13 cellular contexts compared by ENCODE assay signal in genomic region chr21:41478319-41479177, GRCh38. TPM values are rescaled to one million over a fixed set of nuclear protein-coding genes. Genes with fewer than 3 reads are reported as not detected.
DNase-seq lines count a peak whose midpoint lies in the region; ATAC-seq, FAIRE-seq and TF ChIP-seq lines count a peak whose summit lies in the region.
"Had no signal": no experiment of that assay in that cellular context is flagged by ENCODE, and none has a peak within 500 bp of the region (broad histone marks: within the 10 kb centered on the region; RNA-seq: fewer than 3 reads in every experiment).

No MANE protein-coding gene starts in this region.

- H3K27me3 ChIP-seq in astrocyte (ENCODE audit: insufficient read depth, low read length) = no peaks in the 10 kb centered on the region
- H3K27me3 ChIP-seq in right lobe of liver = no peaks in the 10 kb centered on the region
- H3K27me3 ChIP-seq in thyroid gland = no peaks in the 10 kb centered on the region
- H3K27me3 ChIP-seq: SJSA1 had no signal

- H3K4me2 ChIP-seq in astrocyte (ENCODE audit: low read length) = no peak overlapping the region

- H3K27me3 Mint-ChIP-seq in astrocyte (ENCODE audit: low read depth, unreplicated experiment) = no peaks in the 10 kb centered on the region

- H3K9me3 ChIP-seq in astrocyte (ENCODE audit: insufficient read depth, low read depth, low read length) (no peaks in the 10 kb centered on the region), right lobe of liver (no peaks in the 10 kb centered on the region), thyroid gland (no peaks in the 10 kb centered on the region)
- H3K9me3 ChIP-seq: SJSA1 had no signal

- H4K20me1 ChIP-seq in astrocyte (ENCODE audit: insufficient read depth, low read length) = no peaks in the 10 kb centered on the region

- H3K9me3 Mint-ChIP-seq in astrocyte (ENCODE audit: unreplicated experiment) = no peaks in the 10 kb centered on the region
- H3K9me3 Mint-ChIP-seq: neural crest cell had no signal

- intact Hi-C loops in right lobe of liver (cut with DNase I) (no loop called here), thyroid gland (cut with DNase I) (no loop called here)

- H2AFZ ChIP-seq in astrocyte (ENCODE audit: low read depth, low read length) = no peak overlapping the region

- peak; percentile 29 for DNase-seq in NCI-H2107 treated with DMSO at 0.1 percent for 48 hours (lab: John Stamatoyannopoulos, UW; ENCODE audit: unreplicated experiment)
- DNase-seq in NCI-H2107 (lab: John Stamatoyannopoulos, UW) = no peak
- DNase-seq in astrocyte (ENCODE audit: low read depth) = peak; percentile 18
- no peak for DNase-seq in right lobe of liver
- DNase-seq in thyroid gland = peak in 1 of 2 donors; percentile 35
- no peak for DNase-seq in SKM-1 (lab: John Stamatoyannopoulos, UW; ENCODE audit: unreplicated experiment)
- DNase-seq: activated naive CD4-positive, alpha-beta T cell treated with Interleukin-2 at 50 U/mL for 16 hours; central memory CD4-positive, alpha-beta T cell had no signal

- WGBS in right lobe of liver (ENCODE audit: insufficient coverage, low coverage, low lambda C conversion rate, missing lambda C conversion rate) = 65% methylated on average over 10 of the region's 11 CpGs
- WGBS in thyroid gland, 2 donors = 77 to 83% methylated on average over 11 of the region's 11 CpGs

- H3K4me1 Mint-ChIP-seq in astrocyte (ENCODE audit: low read depth, unreplicated experiment) = peaks cover 44% of the 10 kb centered on the region

- TF ChIP-seq POLR2A in right lobe of liver (IDR thresholded peaks at IDR 0.05) = no peak
- TF ChIP-seq POLR2A in thyroid gland (IDR thresholded peaks at IDR 0.05) = no peak
- no peak for TF ChIP-seq POLR2A in GM18505 (IDR thresholded peaks at IDR 0.05; ENCODE audit: borderline replicate concordance, extremely low read depth, insufficient read depth, insufficient read length)

- H3K4me3 ChIP-seq in astrocyte (ENCODE audit: insufficient read depth, low read depth, low read length) (no peak overlapping the region), right lobe of liver (no peak overlapping the region), thyroid gland (replicated peaks in 1 of 3) (no peak overlapping the region)
- H3K4me3 ChIP-seq: SJSA1 had no signal

- H3K36me3 ChIP-seq in astrocyte (ENCODE audit: insufficient read depth, low read length) (no peaks in the 10 kb centered on the region), right lobe of liver (peaks cover 0 to 5% (median 3%) of the 10 kb centered on the region in 4 donors), thyroid gland (peaks cover 0 to 17% of the 10 kb centered on the region in 2 donors)
- H3K36me3 ChIP-seq: SJSA1 had no signal

- H3K27ac ChIP-seq in astrocyte (ENCODE audit: low read depth, low read length) = no peak overlapping the region
- peak overlapping the region in 1 of 3 donors; percentile 57 for H3K27ac ChIP-seq in right lobe of liver
- peak overlapping the region in 2 of 3 donors; percentile 37 to 49 for H3K27ac ChIP-seq in thyroid gland
- H3K27ac ChIP-seq: SJSA1 had no signal

- H3K4me3 Mint-ChIP-seq in astrocyte (ENCODE audit: unreplicated experiment) = peak overlapping the region; percentile 47
- H3K4me3 Mint-ChIP-seq: neural crest cell had no signal

- H3K9ac ChIP-seq in astrocyte (ENCODE audit: low read length) = no peak overlapping the region

- no peak overlapping the region for H3K27ac Mint-ChIP-seq in astrocyte (ENCODE audit: unreplicated experiment)

- H3K4me1 ChIP-seq in astrocyte (ENCODE audit: insufficient read depth, low read length) (peaks cover 11% of the 10 kb centered on the region), right lobe of liver (peaks cover 0 to 29% (median 13%) of the 10 kb centered on the region in 4 donors), thyroid gland (peaks cover 12 to 30% of the 10 kb centered on the region in 2 donors)

- peak in 3 of 4 donors; percentile 5 to 24 (median 5) for ATAC-seq in right lobe of liver
- ATAC-seq in GM18505 (IDR thresholded peaks at IDR 0.05; ENCODE audit: unreplicated experiment) = no peak
- no peak for ATAC-seq in GM18861 (IDR thresholded peaks at IDR 0.05; ENCODE audit: unreplicated experiment)

- H3K36me3 Mint-ChIP-seq in astrocyte (ENCODE audit: low read depth, unreplicated experiment) = no peaks in the 10 kb centered on the region

- FAIRE-seq in astrocyte (lab: Jason Lieb, UNC) = no peak
- FAIRE-seq: A204.1 had no signal

- H3K79me2 ChIP-seq in astrocyte (ENCODE audit: insufficient read depth, low read length) = no peaks in the 10 kb centered on the region

- TF ChIP-seq CTCF in astrocyte (IDR thresholded peaks at IDR 0.05; ENCODE audit: insufficient read depth, low read depth, low read length) (no peak), right lobe of liver (IDR thresholded peaks at IDR 0.05) (no peak), thyroid gland (IDR thresholded peaks at IDR 0.05) (no peak)

RNA-seq across cellular contexts. Expression of gene TMPRSS2, which starts 29.4 kb away (rescaled TPM):
- 0.84 and 0.89 TPM in 2 replicates for total RNA-seq in astrocyte
- 10 to 100 TPM; 19.3 to 53.7 (median 20.8) TPM for total RNA-seq in right lobe of liver
- 10 to 100 TPM; 14.2 to 47.3 (median 15.6) TPM for total RNA-seq in thyroid gland
- total RNA-seq: neural crest cell, SJSA1 had no signal

RNA-seq across cellular contexts. Expression of gene MX1, which starts 52.5 kb away (rescaled TPM):
- total RNA-seq in astrocyte (420 and 434 TPM in 2 replicates), right lobe of liver (10 to 100 TPM in 4 of 6 experiments, 1 to 10 TPM in 2; 6.1 to 25.4 (median 10.5) TPM), thyroid gland (10 to 100 TPM; 35.4 to 62.6 (median 51.5) TPM)

Comparison
In these comparisons a context has a peak if more than half of its experiments do, and no peak if none do; other contexts are left out.
1. DNase-seq: peak in NCI-H2107 treated with DMSO at 0.1 percent for 48 hours (single experiment) and astrocyte (single experiment); none in NCI-H2107 (single experiment), right lobe of liver (0 of 3) and SKM-1 (single experiment).
2. ATAC-seq: peak in right lobe of liver (3 of 4); none in GM18505 (single experiment) and GM18861 (single experiment).